ENCODE assay signal across 21 cellular contexts in the genomic region with DNA sequence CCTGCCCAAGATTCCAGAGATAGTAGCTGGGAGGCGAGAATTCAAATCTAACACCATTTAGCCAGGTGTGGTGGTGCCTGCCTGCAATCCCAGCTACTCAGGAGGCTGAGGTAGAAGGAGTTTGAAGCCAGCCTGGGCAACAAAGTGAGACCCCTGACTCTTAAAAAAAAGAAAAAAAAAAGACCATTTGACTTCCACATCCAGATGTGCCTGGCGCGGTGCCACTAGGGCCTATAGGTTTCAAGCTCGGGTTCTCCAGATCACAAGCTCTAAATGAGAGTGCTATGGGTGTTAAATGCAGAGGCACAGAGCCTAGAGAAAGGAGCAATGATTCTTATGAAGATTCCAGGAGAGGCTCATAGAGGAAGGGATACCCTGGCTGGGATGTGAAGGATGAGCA. TPM values are rescaled to one million over a fixed set of nuclear protein-coding genes. Genes with fewer than 3 reads are reported as not detected.
DNase-seq lines count a peak whose midpoint lies in the region; ATAC-seq and TF ChIP-seq lines count a peak whose summit lies in the region.
"Had no signal": no experiment of that assay in that cellular context is flagged by ENCODE, and none has a peak within 500 bp of the region (broad histone marks: within the 10 kb centered on the region; RNA-seq: fewer than 3 reads in every experiment).

No MANE protein-coding gene starts in this region.

- POLR2A ChIA-PET in CD8-positive, alpha-beta memory T cell (lab: Charles Lee): no interaction called here

- no peak for ATAC-seq in GM19455 (IDR thresholded peaks at IDR 0.05; ENCODE audit: unreplicated experiment)

- intact Hi-C loops in activated T-helper 2 cell treated with anti-CD3 and anti-CD28 coated beads, Interferon-gamma antibody, Interleukin-2, Interleukin-4, amounts not matched to agents 10 μg/mL and 5 μg/mL and 100 μg/mL, durations not matched to agents 14 hours and 24 hours and 36 hours (cut with micrococcal nuclease): no loop called here

- H3K9me3 ChIP-seq in CD8-positive, alpha-beta memory T cell (ENCODE audit: low read length): no peaks in the 10 kb centered on the region
- H3K9me3 ChIP-seq in neutrophil: no peaks in the 10 kb centered on the region
- H3K9me3 ChIP-seq: prostate gland had no signal

- no peaks in the 10 kb centered on the region for H3K36me3 ChIP-seq in CD8-positive, alpha-beta memory T cell (ENCODE audit: insufficient read depth, low read length)
- no peaks in the 10 kb centered on the region for H3K36me3 ChIP-seq in neutrophil
- H3K36me3 ChIP-seq: prostate gland, WERI-Rb-1 had no signal

- H3K4me1 ChIP-seq in CD8-positive, alpha-beta memory T cell (ENCODE audit: insufficient read depth, low read length): peaks cover 32% of the 10 kb centered on the region
- peaks cover 46 to 49% of the 10 kb centered on the region in 2 experiments for H3K4me1 ChIP-seq in neutrophil (ENCODE audit: control insufficient read depth in 1 of 2, insufficient read depth in 1 of 2, low read depth in 1 of 2, low read length in 1 of 2)

- CTCF ChIA-PET in activated naive CD4-positive, alpha-beta T cell treated with anti-CD3 and anti-CD28 coated beads, Interleukin-2, amount 10 ng/mL, durations not matched to agents 7 days and 5 days (lab: Charles Lee): interaction anchor here (0.7 to 5.3 kb wide), 3 partner anchors 31 to 1429 kb away, joined by 4 to 30 read pairs (median 6); no protein-coding TSS in a partner anchor
- CTCF ChIA-PET in CD8-positive, alpha-beta memory T cell (lab: Charles Lee): interaction anchor here (1.1 to 2.4 kb wide), 3 partner anchors 12 to 34 kb away, joined by 3 to 5 read pairs (median 4); a partner anchor contains a TSS

- peak overlapping the region; percentile 8 for H3K27ac Mint-ChIP-seq in activated naive CD4-positive, alpha-beta T cell treated with anti-CD3 and anti-CD28 coated beads, Interleukin-2, amount 10 ng/mL, durations not matched to agents 7 days and 5 days
- peak overlapping the region; percentile 2 to 96 (median 70) for H3K27ac Mint-ChIP-seq in CD8-positive, alpha-beta memory T cell
- peak overlapping the region; percentile 36 for H3K27ac Mint-ChIP-seq in activated T-helper 2 cell treated with anti-CD3 and anti-CD28 coated beads, Interferon-gamma antibody, Interleukin-2, Interleukin-4, amounts not matched to agents 10 μg/mL and 5 μg/mL and 100 μg/mL, durations not matched to agents 14 hours and 24 hours and 36 hours

- peak; percentile 4 for DNase-seq in activated naive CD4-positive, alpha-beta T cell treated with anti-CD3 and anti-CD28 coated beads, Interleukin-2, amount 10 ng/mL, durations not matched to agents 7 days and 5 days
- no peak for DNase-seq in activated naive CD4-positive, alpha-beta T cell (lab: John Stamatoyannopoulos, UW)
- DNase-seq in CD8-positive, alpha-beta memory T cell: no peak
- no peak for DNase-seq in activated T-helper 2 cell treated with anti-CD3 and anti-CD28 coated beads, Interferon-gamma antibody, Interleukin-2, Interleukin-4, amounts not matched to agents 10 μg/mL and 5 μg/mL and 100 μg/mL, durations not matched to agents 14 hours and 24 hours and 36 hours (ENCODE audit: low spot score)
- DNase-seq in superior temporal gyrus (ENCODE audit: extremely low spot score): no peak
- DNase-seq in medulla oblongata (ENCODE audit: extremely low spot score): no peak
- DNase-seq: activated gamma-delta T cell treated with Interleukin-2 at 50 U/mL for 16 hours; DMS79 treated with DMSO at 0.1 percent for 48 hours; effector CD8-positive, alpha-beta T cell; H7; MV-4-11; NCI-H1694; NCI-H748 treated with DMSO at 0.1 percent for 48 hours; SHP77 treated with DMSO at 0.1 percent for 48 hours; stimulated activated naive CD4-positive, alpha-beta T cell treated with Interleukin-2 at 50 U/mL for 16 hours; WERI-Rb-1 had no signal

- TF ChIP-seq CTCF in neutrophil (IDR thresholded peaks at IDR 0.05): no peak

- no peak overlapping the region for H3K4me3 ChIP-seq in CD8-positive, alpha-beta memory T cell (ENCODE audit: low read length)
- H3K4me3 ChIP-seq in neutrophil (ENCODE audit: low read depth in 1 of 2, low read length in 1 of 2): no peak overlapping the region
- H3K4me3 ChIP-seq: prostate gland had no signal

- H3K4me1 Mint-ChIP-seq in activated naive CD4-positive, alpha-beta T cell treated with anti-CD3 and anti-CD28 coated beads, Interleukin-2, amount 10 ng/mL, durations not matched to agents 7 days and 5 days: peaks cover 60% of the 10 kb centered on the region
- H3K4me1 Mint-ChIP-seq in CD8-positive, alpha-beta memory T cell: peaks cover 31 to 75% (median 59%) of the 10 kb centered on the region in 3 donors
- H3K4me1 Mint-ChIP-seq in activated T-helper 2 cell treated with anti-CD3 and anti-CD28 coated beads, Interferon-gamma antibody, Interleukin-2, Interleukin-4, amounts not matched to agents 10 μg/mL and 5 μg/mL and 100 μg/mL, durations not matched to agents 14 hours and 24 hours and 36 hours (ENCODE audit: low read depth): peaks cover 46% of the 10 kb centered on the region

- H3K27me3 Mint-ChIP-seq in activated naive CD4-positive, alpha-beta T cell treated with anti-CD3 and anti-CD28 coated beads, Interleukin-2, amount 10 ng/mL, durations not matched to agents 7 days and 5 days: no peaks in the 10 kb centered on the region
- H3K27me3 Mint-ChIP-seq in CD8-positive, alpha-beta memory T cell: peaks cover 0 to 2% of the 10 kb centered on the region in 2 donors
- H3K27me3 Mint-ChIP-seq in activated T-helper 2 cell treated with anti-CD3 and anti-CD28 coated beads, Interferon-gamma antibody, Interleukin-2, Interleukin-4, amounts not matched to agents 10 μg/mL and 5 μg/mL and 100 μg/mL, durations not matched to agents 14 hours and 24 hours and 36 hours (ENCODE audit: low read depth): no peaks in the 10 kb centered on the region

- no peaks in the 10 kb centered on the region for H3K27me3 ChIP-seq in CD8-positive, alpha-beta memory T cell (ENCODE audit: insufficient read depth, low read length, poor library complexity, severe bottlenecking)
- H3K27me3 ChIP-seq in neutrophil: no peaks in the 10 kb centered on the region

- no peak overlapping the region for H3K4me3 Mint-ChIP-seq in activated naive CD4-positive, alpha-beta T cell treated with anti-CD3 and anti-CD28 coated beads, Interleukin-2, amount 10 ng/mL, durations not matched to agents 7 days and 5 days
- H3K4me3 Mint-ChIP-seq in CD8-positive, alpha-beta memory T cell: no peak overlapping the region
- H3K4me3 Mint-ChIP-seq in activated T-helper 2 cell treated with anti-CD3 and anti-CD28 coated beads, Interferon-gamma antibody, Interleukin-2, Interleukin-4, amounts not matched to agents 10 μg/mL and 5 μg/mL and 100 μg/mL, durations not matched to agents 14 hours and 24 hours and 36 hours (ENCODE audit: low read depth): no peak overlapping the region
- H3K4me3 Mint-ChIP-seq: neural crest cell had no signal

- H3K9me3 Mint-ChIP-seq in activated naive CD4-positive, alpha-beta T cell treated with anti-CD3 and anti-CD28 coated beads, Interleukin-2, amount 10 ng/mL, durations not matched to agents 7 days and 5 days: peaks cover 7% of the 10 kb centered on the region
- H3K9me3 Mint-ChIP-seq in CD8-positive, alpha-beta memory T cell: peaks cover 0 to 4% (median 0%) of the 10 kb centered on the region in 5 donors
- peaks cover 8% of the 10 kb centered on the region for H3K9me3 Mint-ChIP-seq in activated T-helper 2 cell treated with anti-CD3 and anti-CD28 coated beads, Interferon-gamma antibody, Interleukin-2, Interleukin-4, amounts not matched to agents 10 μg/mL and 5 μg/mL and 100 μg/mL, durations not matched to agents 14 hours and 24 hours and 36 hours

- H3K27ac ChIP-seq in CD8-positive, alpha-beta memory T cell (ENCODE audit: low read depth, low read length): no peak overlapping the region
- peak overlapping the region; percentile 87 for H3K27ac ChIP-seq in neutrophil
- H3K27ac ChIP-seq: prostate gland, WERI-Rb-1 had no signal

- peaks cover 37% of the 10 kb centered on the region for H3K36me3 Mint-ChIP-seq in activated naive CD4-positive, alpha-beta T cell treated with anti-CD3 and anti-CD28 coated beads, Interleukin-2, amount 10 ng/mL, durations not matched to agents 7 days and 5 days
- peaks cover 5 to 7% (median 6%) of the 10 kb centered on the region in 3 donors for H3K36me3 Mint-ChIP-seq in CD8-positive, alpha-beta memory T cell
- peaks cover 33% of the 10 kb centered on the region for H3K36me3 Mint-ChIP-seq in activated T-helper 2 cell treated with anti-CD3 and anti-CD28 coated beads, Interferon-gamma antibody, Interleukin-2, Interleukin-4, amounts not matched to agents 10 μg/mL and 5 μg/mL and 100 μg/mL, durations not matched to agents 14 hours and 24 hours and 36 hours (ENCODE audit: low read depth)

RNA-seq across cellular contexts. Expression of a gene that starts 22.5 kb away (rescaled TPM):
- 10 to 100 TPM; 37.6 to 39.7 TPM for total RNA-seq in CD8-positive, alpha-beta memory T cell
- polyA plus RNA-seq in CD8-positive, alpha-beta memory T cell: 4.3 TPM
- 36.5 and 40.1 TPM in 2 replicates for total RNA-seq in activated T-helper 2 cell treated with anti-CD3 and anti-CD28 coated beads, Interferon-gamma antibody, Interleukin-2, Interleukin-4, amounts not matched to agents 10 μg/mL and 5 μg/mL and 100 μg/mL, durations not matched to agents 14 hours and 24 hours and 36 hours
- total RNA-seq: HT-29 had no signal

RNA-seq across cellular contexts. Expression of a gene that starts 40.9 kb away (rescaled TPM):
- 10 to 100 TPM; 52.9 to 54.6 TPM for total RNA-seq in CD8-positive, alpha-beta memory T cell
- polyA plus RNA-seq in CD8-positive, alpha-beta memory T cell: 72.9 TPM
- 32.4 and 39.4 TPM in 2 replicates for total RNA-seq in activated T-helper 2 cell treated with anti-CD3 and anti-CD28 coated beads, Interferon-gamma antibody, Interleukin-2, Interleukin-4, amounts not matched to agents 10 μg/mL and 5 μg/mL and 100 μg/mL, durations not matched to agents 14 hours and 24 hours and 36 hours

Comparison
In these comparisons a context has a peak if more than half of its experiments do, and no peak if none do; other contexts are left out.
1. H3K27ac Mint-ChIP-seq: peak in every context shown above with its lines; median percentile 70 in CD8-positive, alpha-beta memory T cell; 36 in activated T-helper 2 cell treated with anti-CD3 and anti-CD28 coated beads, Interferon-gamma antibody, Interleukin-2, Interleukin-4, amounts not matched to agents 10 μg/mL and 5 μg/mL and 100 μg/mL, durations not matched to agents 14 hours and 24 hours and 36 hours; 8 in activated naive CD4-positive, alpha-beta T cell treated with anti-CD3 and anti-CD28 coated beads, Interleukin-2, amount 10 ng/mL, durations not matched to agents 7 days and 5 days.